ENCODE assay signal across 1 cellular context in genomic region chr1:1943834-1944570, GRCh38.
TF ChIP-seq lines count a peak whose summit lies in the region.

No MANE protein-coding gene starts in this region.

TF ChIP-seq in HEK293, 187 proteins besides CTCF, POLR2A, EP300 and RAD21 (continued from another document and continues in another):
- no peak for TF ChIP-seq ZNF747 (tag by site-specific recombination; IDR thresholded peaks at IDR 0.05)
- TF ChIP-seq, protein P1, sequence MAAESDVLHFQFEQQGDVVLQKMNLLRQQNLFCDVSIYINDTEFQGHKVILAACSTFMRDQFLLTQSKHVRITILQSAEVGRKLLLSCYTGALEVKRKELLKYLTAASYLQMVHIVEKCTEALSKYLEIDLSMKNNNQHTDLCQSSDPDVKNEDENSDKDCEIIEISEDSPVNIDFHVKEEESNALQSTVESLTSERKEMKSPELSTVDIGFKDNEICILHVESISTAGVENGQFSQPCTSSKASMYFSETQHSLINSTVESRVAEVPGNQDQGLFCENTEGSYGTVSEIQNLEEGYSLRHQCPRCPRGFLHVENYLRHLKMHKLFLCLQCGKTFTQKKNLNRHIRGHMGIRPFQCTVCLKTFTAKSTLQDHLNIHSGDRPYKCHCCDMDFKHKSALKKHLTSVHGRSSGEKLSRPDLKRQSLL (tag by site-specific recombination; IDR thresholded peaks at IDR 0.05), result no peak
- peak; percentile 89; the same call in 1 of the 2 replicates for TF ChIP-seq KLF9 (tag by site-specific recombination; IDR thresholded peaks at IDR 0.05; ENCODE audit: low read depth)
- TF ChIP-seq ZNF302 (tag by site-specific recombination; IDR thresholded peaks at IDR 0.05; ENCODE audit: low read depth), result no peak
- TF ChIP-seq ZNF76 (tag by site-specific recombination; IDR thresholded peaks at IDR 0.05; ENCODE audit: borderline replicate concordance, low read depth), result no peak
- TF ChIP-seq ZNF157 (tag by site-specific recombination; IDR thresholded peaks at IDR 0.05), result no peak
- no peak for TF ChIP-seq ZNF398 (tag by site-specific recombination; IDR thresholded peaks at IDR 0.05)
- no peak for TF ChIP-seq ZNF19 (tag by site-specific recombination; IDR thresholded peaks at IDR 0.05; ENCODE audit: low read depth)
- no peak for TF ChIP-seq ZFP37 (tag by site-specific recombination; IDR thresholded peaks at IDR 0.05)
- TF ChIP-seq ZIC2 (tag by site-specific recombination; IDR thresholded peaks at IDR 0.05), result peak; percentile 83
- no peak for TF ChIP-seq RBAK (tag by site-specific recombination; IDR thresholded peaks at IDR 0.05)
- TF ChIP-seq, protein P2, sequence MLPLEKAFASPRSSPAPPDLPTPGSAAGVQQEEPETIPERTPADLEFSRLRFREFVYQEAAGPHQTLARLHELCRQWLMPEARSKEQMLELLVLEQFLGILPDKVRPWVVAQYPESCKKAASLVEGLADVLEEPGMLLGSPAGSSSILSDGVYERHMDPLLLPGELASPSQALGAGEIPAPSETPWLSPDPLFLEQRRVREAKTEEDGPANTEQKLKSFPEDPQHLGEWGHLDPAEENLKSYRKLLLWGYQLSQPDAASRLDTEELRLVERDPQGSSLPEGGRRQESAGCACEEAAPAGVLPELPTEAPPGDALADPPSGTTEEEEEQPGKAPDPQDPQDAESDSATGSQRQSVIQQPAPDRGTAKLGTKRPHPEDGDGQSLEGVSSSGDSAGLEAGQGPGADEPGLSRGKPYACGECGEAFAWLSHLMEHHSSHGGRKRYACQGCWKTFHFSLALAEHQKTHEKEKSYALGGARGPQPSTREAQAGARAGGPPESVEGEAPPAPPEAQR (tag by site-specific recombination; IDR thresholded peaks at IDR 0.05), result no peak
- TF ChIP-seq ZSCAN4 (tag by site-specific recombination; IDR thresholded peaks at IDR 0.05), result peak; percentile 69
- TF ChIP-seq ZNF596 (tag by site-specific recombination; IDR thresholded peaks at IDR 0.05), result no peak
- no peak for TF ChIP-seq GLI2 (tag by site-specific recombination; IDR thresholded peaks at IDR 0.05; ENCODE audit: borderline replicate concordance, low read depth)
- no peak for TF ChIP-seq ZNF510 (tag by site-specific recombination; IDR thresholded peaks at IDR 0.05; ENCODE audit: insufficient replicate concordance)
- TF ChIP-seq ZNF560 (tag by site-specific recombination; IDR thresholded peaks at IDR 0.05; ENCODE audit: borderline replicate concordance), result no peak
- TF ChIP-seq ZSCAN16 (tag by site-specific recombination; IDR thresholded peaks at IDR 0.05), result no peak
- TF ChIP-seq MZF1 (tag by site-specific recombination; IDR thresholded peaks at IDR 0.05; ENCODE audit: borderline replicate concordance), result no peak
- no peak for TF ChIP-seq ZNF169 (tag by site-specific recombination; IDR thresholded peaks at IDR 0.05)
- TF ChIP-seq, protein P3, sequence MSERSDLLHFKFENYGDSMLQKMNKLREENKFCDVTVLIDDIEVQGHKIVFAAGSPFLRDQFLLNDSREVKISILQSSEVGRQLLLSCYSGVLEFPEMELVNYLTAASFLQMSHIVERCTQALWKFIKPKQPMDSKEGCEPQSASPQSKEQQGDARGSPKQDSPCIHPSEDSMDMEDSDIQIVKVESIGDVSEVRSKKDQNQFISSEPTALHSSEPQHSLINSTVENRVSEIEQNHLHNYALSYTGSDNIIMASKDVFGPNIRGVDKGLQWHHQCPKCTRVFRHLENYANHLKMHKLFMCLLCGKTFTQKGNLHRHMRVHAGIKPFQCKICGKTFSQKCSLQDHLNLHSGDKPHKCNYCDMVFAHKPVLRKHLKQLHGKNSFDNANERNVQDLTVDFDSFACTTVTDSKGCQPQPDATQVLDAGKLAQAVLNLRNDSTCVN (tag by site-specific recombination; optimal IDR thresholded peaks at IDR 0.05), result peak; percentile 79
- TF ChIP-seq ZNF155 (tag by site-specific recombination; IDR thresholded peaks at IDR 0.05), result no peak
- TF ChIP-seq, protein P4, sequence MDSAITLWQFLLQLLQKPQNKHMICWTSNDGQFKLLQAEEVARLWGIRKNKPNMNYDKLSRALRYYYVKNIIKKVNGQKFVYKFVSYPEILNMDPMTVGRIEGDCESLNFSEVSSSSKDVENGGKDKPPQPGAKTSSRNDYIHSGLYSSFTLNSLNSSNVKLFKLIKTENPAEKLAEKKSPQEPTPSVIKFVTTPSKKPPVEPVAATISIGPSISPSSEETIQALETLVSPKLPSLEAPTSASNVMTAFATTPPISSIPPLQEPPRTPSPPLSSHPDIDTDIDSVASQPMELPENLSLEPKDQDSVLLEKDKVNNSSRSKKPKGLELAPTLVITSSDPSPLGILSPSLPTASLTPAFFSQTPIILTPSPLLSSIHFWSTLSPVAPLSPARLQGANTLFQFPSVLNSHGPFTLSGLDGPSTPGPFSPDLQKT (IDR thresholded peaks at IDR 0.05; ENCODE audit: borderline replicate concordance, low read depth, low read length), result no peak
- no peak for TF ChIP-seq ZNF621 (tag by site-specific recombination; IDR thresholded peaks at IDR 0.05)
- no peak for TF ChIP-seq KLF7 (tag by site-specific recombination; IDR thresholded peaks at IDR 0.05; ENCODE audit: borderline replicate concordance)
- peak; percentile 94 for TF ChIP-seq GLIS1 (tag by site-specific recombination; IDR thresholded peaks at IDR 0.05)
- TF ChIP-seq ZNF16 (tag by site-specific recombination; IDR thresholded peaks at IDR 0.05; ENCODE audit: low read depth), result no peak
- TF ChIP-seq ZBTB17 (tag by site-specific recombination; IDR thresholded peaks at IDR 0.05), result peak; percentile 95
- TF ChIP-seq, protein P5, sequence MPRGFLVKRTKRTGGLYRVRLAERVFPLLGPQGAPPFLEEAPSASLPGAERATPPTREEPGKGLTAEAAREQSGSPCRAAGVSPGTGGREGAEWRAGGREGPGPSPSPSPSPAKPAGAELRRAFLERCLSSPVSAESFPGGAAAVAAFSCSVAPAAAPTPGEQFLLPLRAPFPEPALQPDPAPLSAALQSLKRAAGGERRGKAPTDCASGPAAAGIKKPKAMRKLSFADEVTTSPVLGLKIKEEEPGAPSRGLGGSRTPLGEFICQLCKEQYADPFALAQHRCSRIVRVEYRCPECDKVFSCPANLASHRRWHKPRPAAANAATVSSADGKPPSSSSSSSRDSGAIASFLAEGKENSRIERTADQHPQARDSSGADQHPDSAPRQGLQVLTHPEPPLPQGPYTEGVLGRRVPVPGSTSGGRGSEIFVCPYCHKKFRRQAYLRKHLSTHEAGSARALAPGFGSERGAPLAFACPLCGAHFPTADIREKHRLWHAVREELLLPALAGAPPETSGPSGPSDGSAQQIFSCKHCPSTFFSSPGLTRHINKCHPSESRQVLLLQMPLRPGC (tag by site-specific recombination; IDR thresholded peaks at IDR 0.05), result 0 out of 2 replicates have a peak, but pooled peaks have one; percentile 34
- TF ChIP-seq, protein P6, sequence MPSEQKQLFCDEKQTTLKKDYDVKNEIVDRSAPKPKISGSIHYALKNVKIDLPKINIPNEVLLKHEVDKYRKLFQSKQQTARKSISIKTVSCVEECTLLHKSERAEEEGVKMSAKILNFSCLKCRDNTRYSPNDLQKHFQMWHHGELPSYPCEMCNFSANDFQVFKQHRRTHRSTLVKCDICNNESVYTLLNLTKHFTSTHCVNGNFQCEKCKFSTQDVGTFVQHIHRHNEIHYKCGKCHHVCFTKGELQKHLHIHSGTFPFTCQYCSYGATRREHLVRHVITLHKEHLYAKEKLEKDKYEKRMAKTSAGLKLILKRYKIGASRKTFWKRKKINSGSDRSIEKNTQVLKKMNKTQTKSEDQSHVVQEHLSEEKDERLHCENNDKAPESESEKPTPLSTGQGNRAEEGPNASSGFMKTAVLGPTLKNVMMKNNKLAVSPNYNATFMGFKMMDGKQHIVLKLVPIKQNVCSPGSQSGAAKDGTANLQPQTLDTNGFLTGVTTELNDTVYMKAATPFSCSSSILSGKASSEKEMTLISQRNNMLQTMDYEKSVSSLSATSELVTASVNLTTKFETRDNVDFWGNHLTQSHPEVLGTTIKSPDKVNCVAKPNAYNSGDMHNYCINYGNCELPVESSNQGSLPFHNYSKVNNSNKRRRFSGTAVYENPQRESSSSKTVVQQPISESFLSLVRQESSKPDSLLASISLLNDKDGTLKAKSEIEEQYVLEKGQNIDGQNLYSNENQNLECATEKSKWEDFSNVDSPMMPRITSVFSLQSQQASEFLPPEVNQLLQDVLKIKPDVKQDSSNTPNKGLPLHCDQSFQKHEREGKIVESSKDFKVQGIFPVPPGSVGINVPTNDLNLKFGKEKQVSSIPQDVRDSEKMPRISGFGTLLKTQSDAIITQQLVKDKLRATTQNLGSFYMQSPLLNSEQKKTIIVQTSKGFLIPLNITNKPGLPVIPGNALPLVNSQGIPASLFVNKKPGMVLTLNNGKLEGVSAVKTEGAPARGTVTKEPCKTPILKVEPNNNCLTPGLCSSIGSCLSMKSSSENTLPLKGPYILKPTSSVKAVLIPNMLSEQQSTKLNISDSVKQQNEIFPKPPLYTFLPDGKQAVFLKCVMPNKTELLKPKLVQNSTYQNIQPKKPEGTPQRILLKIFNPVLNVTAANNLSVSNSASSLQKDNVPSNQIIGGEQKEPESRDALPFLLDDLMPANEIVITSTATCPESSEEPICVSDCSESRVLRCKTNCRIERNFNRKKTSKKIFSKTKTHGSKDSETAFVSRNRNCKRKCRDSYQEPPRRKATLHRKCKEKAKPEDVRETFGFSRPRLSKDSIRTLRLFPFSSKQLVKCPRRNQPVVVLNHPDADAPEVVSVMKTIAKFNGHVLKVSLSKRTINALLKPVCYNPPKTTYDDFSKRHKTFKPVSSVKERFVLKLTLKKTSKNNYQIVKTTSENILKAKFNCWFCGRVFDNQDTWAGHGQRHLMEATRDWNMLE (tag by site-specific recombination; conservative IDR thresholded peaks at IDR 0.05; ENCODE audit: low read depth), result no peak
- no peak for TF ChIP-seq MEIS1 (CRISPR knock-in tag; IDR thresholded peaks at IDR 0.05; ENCODE audit: borderline replicate concordance)
- TF ChIP-seq ZNF112 (tag by site-specific recombination; IDR thresholded peaks at IDR 0.05), result no peak
- no peak for TF ChIP-seq ZNF561 (tag by site-specific recombination; IDR thresholded peaks at IDR 0.05; ENCODE audit: borderline replicate concordance)
- no peak for TF ChIP-seq ZNF837 (tag by site-specific recombination; IDR thresholded peaks at IDR 0.05)
- TF ChIP-seq ZNF211 (tag by site-specific recombination; IDR thresholded peaks at IDR 0.05; ENCODE audit: low read depth), result no peak
- no peak for TF ChIP-seq ZNF37A (tag by site-specific recombination; IDR thresholded peaks at IDR 0.05)
- TF ChIP-seq ZNF280C (tag by site-specific recombination; IDR thresholded peaks at IDR 0.05), result no peak
- no peak for TF ChIP-seq ZNF707 (tag by site-specific recombination; IDR thresholded peaks at IDR 0.05)
- TF ChIP-seq, protein P7, sequence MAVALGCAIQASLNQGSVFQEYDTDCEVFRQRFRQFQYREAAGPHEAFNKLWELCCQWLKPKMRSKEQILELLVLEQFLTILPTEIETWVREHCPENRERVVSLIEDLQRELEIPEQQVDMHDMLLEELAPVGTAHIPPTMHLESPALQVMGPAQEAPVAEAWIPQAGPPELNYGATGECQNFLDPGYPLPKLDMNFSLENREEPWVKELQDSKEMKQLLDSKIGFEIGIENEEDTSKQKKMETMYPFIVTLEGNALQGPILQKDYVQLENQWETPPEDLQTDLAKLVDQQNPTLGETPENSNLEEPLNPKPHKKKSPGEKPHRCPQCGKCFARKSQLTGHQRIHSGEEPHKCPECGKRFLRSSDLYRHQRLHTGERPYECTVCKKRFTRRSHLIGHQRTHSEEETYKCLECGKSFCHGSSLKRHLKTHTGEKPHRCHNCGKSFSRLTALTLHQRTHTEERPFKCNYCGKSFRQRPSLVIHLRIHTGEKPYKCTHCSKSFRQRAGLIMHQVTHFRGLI (tag by site-specific recombination; IDR thresholded peaks at IDR 0.05), result no peak
- no peak; the same call in 1 of the 2 replicates for TF ChIP-seq ZNF391 (tag by site-specific recombination; IDR thresholded peaks at IDR 0.05; ENCODE audit: borderline replicate concordance, low read depth)
- TF ChIP-seq ZNF426 (tag by site-specific recombination; IDR thresholded peaks at IDR 0.05), result no peak
- no peak for TF ChIP-seq ZNF624 (tag by site-specific recombination; IDR thresholded peaks at IDR 0.05)
- TF ChIP-seq ZNF404 (tag by site-specific recombination; IDR thresholded peaks at IDR 0.05), result no peak
